In the genomic region with DNA sequence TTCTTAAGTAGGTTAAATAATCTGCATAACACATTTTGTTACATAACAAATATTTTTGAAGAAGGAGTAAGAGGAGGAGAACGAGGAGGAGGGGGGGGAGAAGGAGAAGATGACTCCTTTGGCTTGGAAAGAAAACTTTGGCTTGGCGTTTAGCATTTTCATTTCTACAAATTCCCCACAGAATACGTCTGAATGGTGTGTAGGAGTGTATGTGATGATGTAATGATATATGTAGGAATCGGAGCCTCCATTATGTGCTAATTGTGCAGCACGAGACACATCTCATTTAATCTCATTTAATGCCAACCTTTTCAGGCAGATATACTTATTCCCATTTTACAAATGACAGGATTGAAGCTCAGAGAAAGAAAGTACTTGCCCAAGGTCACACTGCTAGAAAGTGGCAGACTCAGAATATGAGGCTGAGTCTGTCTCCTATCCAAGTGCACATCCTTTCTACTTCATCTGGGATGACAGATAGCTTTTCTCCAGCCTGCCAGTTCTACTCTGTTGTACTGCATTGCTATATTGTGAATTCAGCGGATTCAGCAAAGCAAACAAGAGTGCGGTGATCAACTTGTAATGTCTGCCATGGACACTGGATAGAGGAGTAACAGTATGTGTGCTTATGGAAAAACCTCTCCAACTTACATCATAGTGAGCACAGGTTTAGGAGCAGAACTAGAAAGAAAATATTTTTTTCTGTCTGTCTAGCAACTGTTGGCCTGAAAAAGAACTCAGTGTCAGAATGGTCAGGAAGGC, we compare ENCODE assay signal across 13 cellular contexts. TPM values are rescaled to one million over a fixed set of nuclear protein-coding genes. Genes with fewer than 3 reads are reported as not detected.
DNase-seq lines count a peak whose midpoint lies in the region; ATAC-seq and TF ChIP-seq lines count a peak whose summit lies in the region.
"Had no signal": no experiment of that assay in that cellular context is flagged by ENCODE, and none has a peak within 500 bp of the region (broad histone marks: within the 10 kb centered on the region; RNA-seq: fewer than 3 reads in every experiment).

No MANE protein-coding gene starts in this region.

- no peaks in the 10 kb centered on the region for H3K9me3 ChIP-seq in CD4-positive, alpha-beta memory T cell (ENCODE audit: control insufficient read depth in 1 of 2, low read length in 2 of 2)
- no peaks in the 10 kb centered on the region for H3K9me3 ChIP-seq in hepatocyte (ENCODE audit: low read depth)
- H3K9me3 ChIP-seq in skeletal muscle satellite cell (replicated peaks; ENCODE audit: low read length) = no peaks in the 10 kb centered on the region
- no peaks in the 10 kb centered on the region for H3K9me3 ChIP-seq in aorta (ENCODE audit: control insufficient read depth, low read length)

- H3K36me3 ChIP-seq in CD4-positive, alpha-beta memory T cell (ENCODE audit: insufficient read depth, low read length) = no peaks in the 10 kb centered on the region
- H3K36me3 ChIP-seq in hepatocyte (replicated peaks; ENCODE audit: insufficient read depth, low read depth) (no peaks in the 10 kb centered on the region), skeletal muscle satellite cell (ENCODE audit: insufficient read depth, low read length) (no peaks in the 10 kb centered on the region), aorta (ENCODE audit: control insufficient read depth in 1 of 2, insufficient read depth in 2 of 2, low read length in 1 of 2) (no peaks in the 10 kb centered on the region)

- no peaks in the 10 kb centered on the region for H4K20me1 ChIP-seq in hepatocyte (ENCODE audit: insufficient read depth, poor library complexity, severe bottlenecking)

- H3K27ac ChIP-seq in CD4-positive, alpha-beta memory T cell (ENCODE audit: low read depth, low read length) = no peak overlapping the region
- H3K27ac ChIP-seq in hepatocyte (peak overlapping the region; percentile 91), aorta (ENCODE audit: low read depth in 1 of 2, low read length in 2 of 2) (peak overlapping the region in 1 of 2 donors; percentile 16)

- peak overlapping the region; percentile 21 for H2AFZ ChIP-seq in hepatocyte

- no peaks in the 10 kb centered on the region for H3K36me3 Mint-ChIP-seq in CD4-positive, alpha-beta memory T cell
- H3K36me3 Mint-ChIP-seq in MCF 10A (ENCODE audit: insufficient read depth, unreplicated experiment) = peaks cover 8% of the 10 kb centered on the region

- peak overlapping the region; percentile 15 for H3K9ac ChIP-seq in skeletal muscle satellite cell (ENCODE audit: low read depth, low read length)

- no peaks in the 10 kb centered on the region for H3K9me2 ChIP-seq in hepatocyte (replicated peaks; ENCODE audit: insufficient read depth)

- H3K4me1 Mint-ChIP-seq in CD4-positive, alpha-beta memory T cell = peaks cover 16 to 41% (median 23%) of the 10 kb centered on the region in 4 donors
- peaks cover 32% of the 10 kb centered on the region for H3K4me1 Mint-ChIP-seq in MCF 10A (ENCODE audit: insufficient read depth, unreplicated experiment)

- no peak overlapping the region for H3K4me3 ChIP-seq in CD4-positive, alpha-beta memory T cell (ENCODE audit: low read length in 2 of 2)
- no peak overlapping the region for H3K4me3 ChIP-seq in hepatocyte
- H3K4me3 ChIP-seq in skeletal muscle satellite cell (ENCODE audit: low read length) = no peak overlapping the region
- no peak overlapping the region for H3K4me3 ChIP-seq in aorta (ENCODE audit: low read length in 2 of 2)

- H3K9me3 Mint-ChIP-seq in CD4-positive, alpha-beta memory T cell = peaks cover 0 to 3% (median 0%) of the 10 kb centered on the region in 8 donors
- H3K9me3 Mint-ChIP-seq in MCF 10A (ENCODE audit: unreplicated experiment) = no peaks in the 10 kb centered on the region
- H3K9me3 Mint-ChIP-seq: activated T-cell treated with anti-CD3 and anti-CD28 coated beads, Interleukin-2, amount 50 U/mL, for 24 hours had no signal

- WGBS in hepatocyte (ENCODE audit: low lambda C conversion rate, missing lambda C conversion rate) = 93% methylated on average over 7 of the region's 7 CpGs
- WGBS in aorta, 2 donors = 90 to 95% methylated on average over 7 of the region's 7 CpGs

- DNase-seq in CD4-positive, alpha-beta memory T cell = no peak
- DNase-seq in MCF 10A (ENCODE audit: unreplicated experiment) (no peak), hepatocyte (ENCODE audit: low spot score) (no peak), NCI-H524 (lab: John Stamatoyannopoulos, UW) (no peak), NCI-H526 (lab: John Stamatoyannopoulos, UW) (no peak), aorta (no peak)
- DNase-seq: activated T-cell treated with anti-CD3 and anti-CD28 coated beads, Interleukin-2, amount 50 U/mL, for 24 hours; islet precursor cell; small intestine; T1000 had no signal

- TSS peak; percentile 49 for BruUV-seq in MCF 10A (replicated peaks; lab: Mats Ljungman, UMichigan)

- no peaks in the 10 kb centered on the region for H3K27me3 Mint-ChIP-seq in CD4-positive, alpha-beta memory T cell
- no peaks in the 10 kb centered on the region for H3K27me3 Mint-ChIP-seq in MCF 10A (ENCODE audit: insufficient read depth, unreplicated experiment)
- H3K27me3 Mint-ChIP-seq: activated T-cell treated with anti-CD3 and anti-CD28 coated beads, Interleukin-2, amount 50 U/mL, for 24 hours had no signal

- intact Hi-C loops in CD4-positive, alpha-beta memory T cell (cut with micrococcal nuclease) = no loop called here
- intact Hi-C loops in MCF 10A (cut with micrococcal nuclease) (loop anchor here (1.0 to 5.0 kb wide), 2 partner anchors 27 to 79 kb away; a partner anchor contains a TSS), aorta (cut with DNase I) (no loop called here)

- POLR2A ChIA-PET in CD4-positive, alpha-beta memory T cell (lab: Charles Lee; ENCODE audit: partially characterized antibody) = interaction anchor here (2.4 kb wide), 1 partner anchor 78 kb away, joined by 11 read pairs; a partner anchor contains a TSS
- POLR2A ChIA-PET in MCF 10A (lab: Yijun Ruan, JAX) = interaction anchor here (0.7 to 13.1 kb wide), 17 partner anchors 8 to 278 kb away, joined by 3 to 340 read pairs (median 7); a partner anchor contains a TSS

- CTCF ChIA-PET in CD4-positive, alpha-beta memory T cell (lab: Charles Lee; ENCODE audit: partially characterized antibody) = interaction anchor here (1.0 to 1.5 kb wide), 3 partner anchors 17 to 213 kb away, joined by 3 to 4 read pairs (median 4); no protein-coding TSS in a partner anchor
- CTCF ChIA-PET in MCF 10A (lab: Yijun Ruan, JAX) = interaction anchor here (0.6 to 3.4 kb wide), 9 partner anchors 19 to 197 kb away, joined by 3 to 22 read pairs (median 5); a partner anchor contains a TSS

- H3K4me2 ChIP-seq in hepatocyte (no peak overlapping the region), skeletal muscle satellite cell (ENCODE audit: low read length) (no peak overlapping the region)

- no peaks in the 10 kb centered on the region for H3K79me2 ChIP-seq in hepatocyte

- ATAC-seq in HG02642 (IDR thresholded peaks at IDR 0.05; ENCODE audit: poor library complexity, unreplicated experiment) (no peak), aorta (ENCODE audit: low FRiP score) (no peak)

- H3K27ac Mint-ChIP-seq in CD4-positive, alpha-beta memory T cell = peak overlapping the region in 6 of 7 donors; percentile 1 to 57 (median 32)
- peak overlapping the region; percentile 97 for H3K27ac Mint-ChIP-seq in MCF 10A (ENCODE audit: low read depth, unreplicated experiment)
- H3K27ac Mint-ChIP-seq: activated T-cell treated with anti-CD3 and anti-CD28 coated beads, Interleukin-2, amount 50 U/mL, for 24 hours had no signal

- H3K4me1 ChIP-seq in CD4-positive, alpha-beta memory T cell (ENCODE audit: insufficient read depth, low read length) = peaks cover 21% of the 10 kb centered on the region
- H3K4me1 ChIP-seq in hepatocyte (ENCODE audit: insufficient read depth) (peaks cover 18% of the 10 kb centered on the region), skeletal muscle satellite cell (ENCODE audit: control insufficient read depth, insufficient read depth, low read length) (peaks cover 40% of the 10 kb centered on the region), aorta (ENCODE audit: control insufficient read depth in 1 of 2, insufficient read depth in 2 of 2, low read length in 2 of 2) (peaks cover 0 to 2% of the 10 kb centered on the region in 2 donors)

- TF ChIP-seq CTCF in MCF 10A (IDR thresholded peaks at IDR 0.05; ENCODE audit: unreplicated experiment) (no peak), hepatocyte (IDR thresholded peaks at IDR 0.05; ENCODE audit: poor library complexity) (no peak)

- no peaks in the 10 kb centered on the region for H3K27me3 ChIP-seq in CD4-positive, alpha-beta memory T cell (ENCODE audit: insufficient read depth, low read length)
- H3K27me3 ChIP-seq in hepatocyte = no peaks in the 10 kb centered on the region
- peaks cover 5% of the 10 kb centered on the region for H3K27me3 ChIP-seq in skeletal muscle satellite cell (ENCODE audit: control insufficient read depth, insufficient read depth, low read length)
- H3K27me3 ChIP-seq in aorta (ENCODE audit: control insufficient read depth in 1 of 2, insufficient read depth in 2 of 2, low read length in 1 of 2) = no peaks in the 10 kb centered on the region

- no peak overlapping the region for H3K4me3 Mint-ChIP-seq in CD4-positive, alpha-beta memory T cell
- H3K4me3 Mint-ChIP-seq in MCF 10A (ENCODE audit: unreplicated experiment) = peak overlapping the region; percentile 21
- H3K4me3 Mint-ChIP-seq: activated T-cell treated with anti-CD3 and anti-CD28 coated beads, Interleukin-2, amount 50 U/mL, for 24 hours had no signal

RNA-seq across cellular contexts. Expression of a gene that starts 10.4 kb away (rescaled TPM):
- not detected for total RNA-seq in CD4-positive, alpha-beta memory T cell
- polyA plus RNA-seq in CD4-positive, alpha-beta memory T cell = not detected
- total RNA-seq in MCF 10A (2022) = 0.32 and 0.54 TPM in 2 replicates
- total RNA-seq in hepatocyte = 0.07 TPM in 1 of 2 replicates, not detected in the other
- polyA plus RNA-seq in hepatocyte = not detected in 2 replicates
- under 0.01 TPM in 1 of 2 replicates, not detected in the other for total RNA-seq in skeletal muscle satellite cell (2012; rRNA removed)
- not detected for total RNA-seq in aorta
- polyA plus RNA-seq in aorta = under 1 TPM in 1 of 2 donors, not detected in 1; 0.10 TPM
- total RNA-seq: dermis microvascular lymphatic vessel endothelial cell had no signal

RNA-seq across cellular contexts. Expression of a gene that starts 21.3 kb away (rescaled TPM):
- not detected for total RNA-seq in CD4-positive, alpha-beta memory T cell
- not detected for polyA plus RNA-seq in CD4-positive, alpha-beta memory T cell
- total RNA-seq in MCF 10A (2022) = 4.9 and 13.4 TPM in 2 replicates
- total RNA-seq in hepatocyte = 0.90 TPM in 1 of 2 replicates, not detected in the other
- 0.13 and 1.4 TPM in 2 replicates for polyA plus RNA-seq in hepatocyte
- total RNA-seq in skeletal muscle satellite cell (2012; rRNA removed) = 0.44 TPM in 1 of 2 replicates, not detected in the other
- under 1 TPM; 0.27 to 0.58 TPM for total RNA-seq in aorta
- polyA plus RNA-seq in aorta = 1 to 10 TPM; 1.4 to 2.4 TPM
